In genomic region chr1:228165372-228166169, GRCh38 we compare ENCODE assay signal across 8 cellular contexts. TPM values are rescaled to one million over a fixed set of nuclear protein-coding genes. Genes with fewer than 3 reads are reported as not detected.
DNase-seq lines count a peak whose midpoint lies in the region; ATAC-seq and TF ChIP-seq lines count a peak whose summit lies in the region.

Gene IBA57, plus strand, starts transcription at chr1:228165804. Its CDS starts 13 bp downstream, at chr1:228165817.

- no peaks in the 10 kb centered on the region for H3K9me3 ChIP-seq in HAP-1
- H3K9me3 ChIP-seq in MG63, result no peaks in the 10 kb centered on the region
- no peaks in the 10 kb centered on the region for H3K9me3 ChIP-seq in neuron (ENCODE audit: low read length)
- H3K9me3 ChIP-seq in subcutaneous abdominal adipose tissue (ENCODE audit: control insufficient read depth in 5 of 5, low read length in 5 of 5), result no peaks in the 10 kb centered on the region

- H3K27ac ChIP-seq in foreskin keratinocyte (peak within 1 kb of the TSS; percentile 99), subcutaneous abdominal adipose tissue (ENCODE audit: low read depth, low read length) (peak within 1 kb of the TSS; percentile 84)

- peak; percentile 97 for DNase-seq in GDM1 (lab: John Stamatoyannopoulos, UW)
- DNase-seq in HAP-1 (ENCODE audit: low spot score in 2 of 2), result peak; percentile 95 to 99
- peak; percentile 99 for DNase-seq in MG63
- peak; percentile 87 for DNase-seq in SHP77 treated with DMSO at 0.1 percent for 48 hours (lab: John Stamatoyannopoulos, UW)
- DNase-seq in activated gamma-delta T cell treated with Interleukin-2 at 50 U/mL for 16 hours, result peak; percentile 99
- DNase-seq in foreskin keratinocyte, result peak; percentile 91 to 94

- ATAC-seq in foreskin keratinocyte, result peak; percentile 86

- in situ Hi-C loops in HAP-1 (cut with MboI; ENCODE audit: low sequenced_read_pairs), result no loop called here

- peak within 1 kb of the TSS; percentile 59 to 91 (median 82) for H3K9ac ChIP-seq in subcutaneous abdominal adipose tissue (ENCODE audit: low read length in 5 of 5)

- H2AFZ ChIP-seq in neuron (ENCODE audit: low read depth, low read length), result peak within 1 kb of the TSS; percentile 23

- H3K27me3 ChIP-seq in HAP-1 (ENCODE audit: low read depth) (no peaks in the 10 kb centered on the region), MG63 (no peaks in the 10 kb centered on the region), foreskin keratinocyte (no peaks in the 10 kb centered on the region), neuron (ENCODE audit: insufficient read depth, low read length) (no peaks in the 10 kb centered on the region), subcutaneous abdominal adipose tissue (ENCODE audit: control insufficient read depth in 5 of 5, insufficient read depth in 4 of 5, low read length in 5 of 5) (peaks cover 10 to 21% (median 15%) of the 10 kb centered on the region in 5 donors)

- peak; percentile 100 for TF ChIP-seq CTCF in foreskin keratinocyte (conservative IDR thresholded peaks at IDR 0.05)

- H3K4me3 ChIP-seq in HAP-1 (peak within 1 kb of the TSS; percentile 47), MG63 (peak within 1 kb of the TSS; percentile 59), neuron (ENCODE audit: low read length) (peak within 1 kb of the TSS; percentile 73), subcutaneous abdominal adipose tissue (ENCODE audit: low read depth in 1 of 5, low read length in 5 of 5) (peak within 1 kb of the TSS; percentile 61 to 85 (median 82))

- H3K36me3 ChIP-seq in HAP-1 (replicated peaks) (no peaks in the 10 kb centered on the region), MG63 (no peaks in the 10 kb centered on the region; the same call in 1 of the 2 replicates), neuron (ENCODE audit: insufficient read depth, low read length) (peaks cover 5% of the 10 kb centered on the region), subcutaneous abdominal adipose tissue (ENCODE audit: control insufficient read depth in 5 of 5, insufficient read depth in 5 of 5, low read length in 5 of 5) (peaks cover 0 to 7% (median 2%) of the 10 kb centered on the region in 5 donors)

- H3K4me1 ChIP-seq in HAP-1, result peaks cover 10% of the 10 kb centered on the region
- peaks cover 25% of the 10 kb centered on the region for H3K4me1 ChIP-seq in foreskin keratinocyte
- H3K4me1 ChIP-seq in neuron (ENCODE audit: insufficient read depth, low read length), result peaks cover 8% of the 10 kb centered on the region
- H3K4me1 ChIP-seq in subcutaneous abdominal adipose tissue (ENCODE audit: control insufficient read depth in 5 of 5, insufficient read depth in 5 of 5, low read length in 5 of 5), result peaks cover 1 to 50% (median 36%) of the 10 kb centered on the region in 5 donors

RNA-seq across cellular contexts. Expression of gene IBA57, which starts in this region (rescaled TPM):
- 2.0 and 19.4 TPM in 2 replicates for total RNA-seq in MG63 (2014; rRNA removed; shearing (Covaris generic); ENCODE audit: low replicate concordance)
- total RNA-seq in foreskin keratinocyte, result 5.1 and 7.4 TPM in 2 replicates
- 4.8 and 6.5 TPM in 2 replicates for polyA plus RNA-seq in foreskin keratinocyte

Comparison
In these comparisons a context has a peak if more than half of its experiments do, and no peak if none do; other contexts are left out.
1. Peak in every context shown above with its lines: DNase-seq, ATAC-seq, H3K4me3 ChIP-seq and H3K27ac ChIP-seq.